Comparison of ENCODE assay signal across 17 cellular contexts in genomic region chr16:54290203-54291106, GRCh38. TPM values are rescaled to one million over a fixed set of nuclear protein-coding genes. Genes with fewer than 3 reads are reported as not detected.
DNase-seq lines count a peak whose midpoint lies in the region; ATAC-seq and TF ChIP-seq lines count a peak whose summit lies in the region.
"Had no signal": no experiment of that assay in that cellular context is flagged by ENCODE, and none has a peak within 500 bp of the region (broad histone marks: within the 10 kb centered on the region; RNA-seq: fewer than 3 reads in every experiment).

No MANE protein-coding gene starts in this region.

- peak overlapping the region; percentile 76 for H3K4me2 ChIP-seq in smooth muscle cell

- H3K4me3 Mint-ChIP-seq in activated naive CD4-positive, alpha-beta T cell treated with anti-CD3 and anti-CD28 coated beads, Interleukin-2, amount 10 ng/mL, durations not matched to agents 7 days and 5 days, result no peak overlapping the region
- H3K4me3 Mint-ChIP-seq in stimulated activated effector memory CD8-positive, alpha-beta T cell treated with anti-CD3 and anti-CD28 coated beads, Interleukin-12 subunit alpha, Interleukin-12 subunit beta, amount 100 ng/mL, for 72 hours, result no peak overlapping the region
- H3K4me3 Mint-ChIP-seq: CD8-positive, alpha-beta memory T cell; natural killer cell had no signal

- H3K4me1 ChIP-seq in iPS-20b (ENCODE audit: insufficient read depth, low read length) (peaks cover 5% of the 10 kb centered on the region; the same call in 1 of the 2 replicates), smooth muscle cell (ENCODE audit: low read depth) (peaks cover 17% of the 10 kb centered on the region)

- H3K27ac ChIP-seq in iPS-20b (ENCODE audit: low read length) (no peak overlapping the region), smooth muscle cell (ENCODE audit: low read depth) (no peak overlapping the region)
- H3K27ac ChIP-seq: stomach had no signal

- H3K9me3 ChIP-seq in iPS-20b (ENCODE audit: insufficient read depth, low read depth, low read length), result no peaks in the 10 kb centered on the region
- no peaks in the 10 kb centered on the region for H3K9me3 ChIP-seq in smooth muscle cell (replicated peaks; ENCODE audit: low read depth)
- H3K9me3 ChIP-seq: stomach had no signal

- peak overlapping the region; percentile 56 for H3K27ac Mint-ChIP-seq in activated naive CD4-positive, alpha-beta T cell treated with anti-CD3 and anti-CD28 coated beads, Interleukin-2, amount 10 ng/mL, durations not matched to agents 7 days and 5 days
- H3K27ac Mint-ChIP-seq in stimulated activated effector memory CD8-positive, alpha-beta T cell treated with anti-CD3 and anti-CD28 coated beads, Interleukin-12 subunit alpha, Interleukin-12 subunit beta, amount 100 ng/mL, for 72 hours, result no peak overlapping the region
- H3K27ac Mint-ChIP-seq: CD8-positive, alpha-beta memory T cell; natural killer cell had no signal

- H3F3A ChIP-seq in smooth muscle cell (ENCODE audit: low read depth), result no peaks in the 10 kb centered on the region

- H3K27me3 ChIP-seq in iPS-20b (ENCODE audit: insufficient read depth, low read length) (peaks cover 82% of the 10 kb centered on the region), smooth muscle cell (ENCODE audit: low read depth) (peaks cover 94% of the 10 kb centered on the region)

- H3K9ac ChIP-seq in iPS-20b (ENCODE audit: low read depth, low read length) (no peak overlapping the region), smooth muscle cell (ENCODE audit: low read depth) (no peak overlapping the region)

- H3K36me3 Mint-ChIP-seq in activated naive CD4-positive, alpha-beta T cell treated with anti-CD3 and anti-CD28 coated beads, Interleukin-2, amount 10 ng/mL, durations not matched to agents 7 days and 5 days, result peaks cover 8% of the 10 kb centered on the region
- peaks cover 7% of the 10 kb centered on the region for H3K36me3 Mint-ChIP-seq in stimulated activated effector memory CD8-positive, alpha-beta T cell treated with anti-CD3 and anti-CD28 coated beads, Interleukin-12 subunit alpha, Interleukin-12 subunit beta, amount 100 ng/mL, for 72 hours
- H3K36me3 Mint-ChIP-seq: CD8-positive, alpha-beta memory T cell had no signal

- H2AFZ ChIP-seq in smooth muscle cell (ENCODE audit: low read depth), result no peak overlapping the region

- peaks cover 85% of the 10 kb centered on the region for H3K27me3 Mint-ChIP-seq in activated naive CD4-positive, alpha-beta T cell treated with anti-CD3 and anti-CD28 coated beads, Interleukin-2, amount 10 ng/mL, durations not matched to agents 7 days and 5 days

- TF ChIP-seq CTCF in choroid plexus epithelial cell (conservative IDR thresholded peaks at IDR 0.05; ENCODE audit: low read depth, low read length), result no peak
- no peak for TF ChIP-seq CTCF in smooth muscle cell (IDR thresholded peaks at IDR 0.05; ENCODE audit: borderline replicate concordance, insufficient read depth, poor library complexity, severe bottlenecking)

- H3K79me2 ChIP-seq in smooth muscle cell (ENCODE audit: low read depth), result no peaks in the 10 kb centered on the region

- no peak for ATAC-seq in GM21737 (IDR thresholded peaks at IDR 0.05; ENCODE audit: unreplicated experiment)
- ATAC-seq in GM21360 (IDR thresholded peaks at IDR 0.05; ENCODE audit: unreplicated experiment), result no peak
- ATAC-seq in stimulated activated effector memory CD8-positive, alpha-beta T cell treated with anti-CD3 and anti-CD28 coated beads, Interleukin-12 subunit alpha, Interleukin-12 subunit beta, amount 100 ng/mL, for 72 hours, result no peak
- ATAC-seq: natural killer cell had no signal

- 3% methylated on average over 48 of the region's 60 CpGs for WGBS in smooth muscle cell (ENCODE audit: low lambda C conversion rate)

- H3K4me3 ChIP-seq in choroid plexus epithelial cell (ENCODE audit: low read depth, low read length) (peak overlapping the region; percentile 7), iPS-20b (ENCODE audit: low read length) (peak overlapping the region; percentile 57), smooth muscle cell (no peak overlapping the region)
- H3K4me3 ChIP-seq: stomach had no signal

- H3K9me3 Mint-ChIP-seq in activated naive CD4-positive, alpha-beta T cell treated with anti-CD3 and anti-CD28 coated beads, Interleukin-2, amount 10 ng/mL, durations not matched to agents 7 days and 5 days, result no peaks in the 10 kb centered on the region
- no peaks in the 10 kb centered on the region for H3K9me3 Mint-ChIP-seq in stimulated activated effector memory CD8-positive, alpha-beta T cell treated with anti-CD3 and anti-CD28 coated beads, Interleukin-12 subunit alpha, Interleukin-12 subunit beta, amount 100 ng/mL, for 72 hours
- H3K9me3 Mint-ChIP-seq: CD8-positive, alpha-beta memory T cell; natural killer cell had no signal

- CTCF ChIA-PET in activated naive CD4-positive, alpha-beta T cell treated with anti-CD3 and anti-CD28 coated beads, Interleukin-2, amount 10 ng/mL, durations not matched to agents 7 days and 5 days (lab: Charles Lee), result no interaction called here

- no peak for DNase-seq in activated naive CD4-positive, alpha-beta T cell treated with anti-CD3 and anti-CD28 coated beads, Interleukin-2, amount 10 ng/mL, durations not matched to agents 7 days and 5 days
- no peak for DNase-seq in activated naive CD4-positive, alpha-beta T cell (lab: John Stamatoyannopoulos, UW)
- no peak for DNase-seq in choroid plexus epithelial cell (ENCODE audit: low read depth)
- DNase-seq in smooth muscle cell (lab: John Stamatoyannopoulos, UW; ENCODE audit: unreplicated experiment), result no peak
- DNase-seq in stimulated activated effector memory CD8-positive, alpha-beta T cell treated with anti-CD3 and anti-CD28 coated beads, Interleukin-12 subunit alpha, Interleukin-12 subunit beta, amount 100 ng/mL, for 72 hours (ENCODE audit: low spot score in 2 of 2), result no peak
- DNase-seq: activated CD4-positive, alpha-beta T cell treated with anti-CD3 and anti-CD28 coated beads, Interleukin-2, amount 50 U/mL, for 4 hours; activated naive CD4-positive, alpha-beta T cell treated with Interleukin-2 at 50 U/mL for 16 hours; caudate nucleus; CD8-positive, alpha-beta memory T cell; head of caudate nucleus; natural killer cell; stomach; T1000 had no signal

- no peaks in the 10 kb centered on the region for H3K36me3 ChIP-seq in iPS-20b (ENCODE audit: insufficient read depth, low read depth, low read length)
- H3K36me3 ChIP-seq in smooth muscle cell (ENCODE audit: low read depth), result no peaks in the 10 kb centered on the region
- H3K36me3 ChIP-seq: stomach had no signal

- no peaks in the 10 kb centered on the region for H4K20me1 ChIP-seq in smooth muscle cell (ENCODE audit: low read depth)

- peaks cover 12% of the 10 kb centered on the region for H3K4me1 Mint-ChIP-seq in activated naive CD4-positive, alpha-beta T cell treated with anti-CD3 and anti-CD28 coated beads, Interleukin-2, amount 10 ng/mL, durations not matched to agents 7 days and 5 days
- H3K4me1 Mint-ChIP-seq in stimulated activated effector memory CD8-positive, alpha-beta T cell treated with anti-CD3 and anti-CD28 coated beads, Interleukin-12 subunit alpha, Interleukin-12 subunit beta, amount 100 ng/mL, for 72 hours, result peaks cover 19% of the 10 kb centered on the region

RNA-seq across cellular contexts. Expression of gene IRX3, which starts 3.9 kb away (rescaled TPM):
- total RNA-seq in smooth muscle cell, result 0.49 and 4.9 TPM in 2 replicates
- 1.1 and 3.1 TPM in 2 replicates for polyA plus RNA-seq in smooth muscle cell
- total RNA-seq: CD8-positive, alpha-beta memory T cell; G401; natural killer cell had no signal
- polyA plus RNA-seq: CD8-positive, alpha-beta memory T cell had no signal
